In the genomic region with DNA sequence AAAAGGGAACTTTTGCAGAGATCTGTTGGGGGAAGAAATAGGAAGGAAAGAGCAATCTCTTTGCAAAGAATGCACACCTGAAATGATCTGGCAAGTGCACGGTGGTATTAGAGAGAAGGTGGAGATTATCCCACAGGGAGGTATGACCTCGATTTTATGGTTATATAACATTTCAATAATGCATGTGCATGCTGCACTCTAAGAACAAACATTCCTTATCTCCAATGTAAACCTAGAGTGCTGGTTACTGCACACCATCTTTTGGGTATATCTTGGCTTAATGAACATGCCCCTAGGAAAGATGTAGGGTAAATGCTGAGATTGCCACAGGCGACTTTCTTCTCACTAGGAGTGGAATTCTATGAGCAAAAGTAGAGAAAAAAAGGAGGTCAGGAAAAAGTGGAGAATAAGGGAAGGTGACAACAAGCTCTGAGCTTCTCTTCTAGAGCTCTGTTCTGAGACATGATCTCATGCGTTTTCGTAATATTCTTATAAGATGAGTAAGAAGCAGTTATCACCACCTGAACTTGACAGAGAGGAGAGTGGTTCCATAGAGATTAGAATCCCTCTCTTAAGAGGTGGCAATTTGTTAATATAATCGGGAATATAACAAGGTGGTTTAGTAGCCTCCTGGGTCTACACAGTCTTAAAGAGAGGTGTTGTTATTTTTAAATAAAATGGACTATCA, we compare ENCODE assay signal across 1 cellular context.
TF ChIP-seq lines count a peak whose summit lies in the region.

No MANE protein-coding gene starts in this region.

TF ChIP-seq in IMR-90, 13 proteins besides CTCF, POLR2A, EP300 and RAD21 (continued from another document):
- TF ChIP-seq, protein P1, sequence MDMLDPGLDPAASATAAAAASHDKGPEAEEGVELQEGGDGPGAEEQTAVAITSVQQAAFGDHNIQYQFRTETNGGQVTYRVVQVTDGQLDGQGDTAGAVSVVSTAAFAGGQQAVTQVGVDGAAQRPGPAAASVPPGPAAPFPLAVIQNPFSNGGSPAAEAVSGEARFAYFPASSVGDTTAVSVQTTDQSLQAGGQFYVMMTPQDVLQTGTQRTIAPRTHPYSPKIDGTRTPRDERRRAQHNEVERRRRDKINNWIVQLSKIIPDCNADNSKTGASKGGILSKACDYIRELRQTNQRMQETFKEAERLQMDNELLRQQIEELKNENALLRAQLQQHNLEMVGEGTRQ (IDR thresholded peaks at IDR 0.05; ENCODE audit: low read depth, low read length): no peak
- TF ChIP-seq CHD1 (IDR thresholded peaks at IDR 0.05; ENCODE audit: low read depth, low read length): no peak
